ENCODE assay signal across 25 cellular contexts in genomic region chr4:4267981-4268380, GRCh38. TPM values are rescaled to one million over a fixed set of nuclear protein-coding genes. Genes with fewer than 3 reads are reported as not detected.
A peak's percentile ranks its signal among the peaks of the same experiment; 100 is the strongest.
DNase-seq lines count a peak whose midpoint lies in the region; ATAC-seq and TF ChIP-seq lines count a peak whose summit lies in the region.
"Had no signal": no experiment of that assay in that cellular context is flagged by ENCODE, and none has a peak within 500 bp of the region (broad histone marks: within the 10 kb centered on the region; RNA-seq: fewer than 3 reads in every experiment).

No MANE protein-coding gene starts in this region.

- intact Hi-C loops in spleen (cut with DNase I; ENCODE audit: low total_unique reads), result no loop called here

- peaks cover 34% of the 10 kb centered on the region for H3K36me3 Mint-ChIP-seq in activated T-cell treated with anti-CD3 and anti-CD28 coated beads, Interleukin-2, amount 50 U/mL, for 4 hours (ENCODE audit: insufficient read depth)

- no peaks in the 10 kb centered on the region; the same call in 1 of the 2 replicates for H3K9me3 ChIP-seq in SJSA1 (replicated peaks)
- H3K9me3 ChIP-seq in spleen, result no peaks in the 10 kb centered on the region
- H3K9me3 ChIP-seq: body of pancreas, suprapubic skin had no signal

- in situ Hi-C loops in GM13976 (cut with MboI; ENCODE audit: low sequenced_read_pairs, unreplicated experiment), result no loop called here

- peak overlapping the region; percentile 38 for H3K4me3 Mint-ChIP-seq in activated T-cell treated with anti-CD3 and anti-CD28 coated beads, Interleukin-2, amount 50 U/mL, for 4 hours
- H3K4me3 Mint-ChIP-seq: memory B cell had no signal

- H3K36me3 ChIP-seq in SJSA1, result peaks cover 53% of the 10 kb centered on the region
- peaks cover 0 to 62% (median 27%) of the 10 kb centered on the region in 6 donors for H3K36me3 ChIP-seq in spleen

- TF ChIP-seq POLR2A in spleen (IDR thresholded peaks at IDR 0.05), result no peak

- no peaks in the 10 kb centered on the region for H3K9me3 Mint-ChIP-seq in activated T-cell treated with anti-CD3 and anti-CD28 coated beads, Interleukin-2, amount 50 U/mL, for 4 hours
- H3K9me3 Mint-ChIP-seq: activated CD4-positive, alpha-beta T cell treated with anti-CD3 and anti-CD28 coated beads, Interleukin-2, amount 10 ng/mL, durations not matched to agents 24 days and 14 days; activated naive CD4-positive, alpha-beta T cell treated with anti-CD3 and anti-CD28 coated beads, Interleukin-2, amount 50 U/mL, for 72 hours; memory B cell; naive thymus-derived CD4-positive, alpha-beta T cell had no signal

- no peak for TF ChIP-seq CTCF in epithelial cell of esophagus (IDR thresholded peaks at IDR 0.05; ENCODE audit: insufficient read depth, low read depth, low read length, missing control alignments)
- TF ChIP-seq CTCF in spleen (IDR thresholded peaks at IDR 0.05 in 8 of 11, conservative IDR thresholded peaks at IDR 0.05 in 3 of 11), result no peak
- no peak for TF ChIP-seq CTCF in GM13976 (IDR thresholded peaks at IDR 0.05; ENCODE audit: borderline replicate concordance, control extremely low read depth, extremely low read depth, insufficient read depth, missing control alignments)

- 79 to 91% (median 80%) methylated on average over 5 of the region's 5 CpGs for WGBS in spleen, 5 donors

- no peak for ATAC-seq in activated T-cell treated with anti-CD3 and anti-CD28 coated beads, Interleukin-2, amount 50 U/mL, for 4 hours
- no peak for ATAC-seq in GM19395 (IDR thresholded peaks at IDR 0.05; ENCODE audit: unreplicated experiment)
- ATAC-seq: activated naive CD4-positive, alpha-beta T cell treated with anti-CD3 and anti-CD28 coated beads, Interleukin-2, amount 50 U/mL, for 72 hours; body of pancreas; foreskin keratinocyte; HepG2; Right ventricle myocardium inferior had no signal

- H3K27me3 Mint-ChIP-seq in activated T-cell treated with anti-CD3 and anti-CD28 coated beads, Interleukin-2, amount 50 U/mL, for 4 hours (ENCODE audit: low read depth), result no peaks in the 10 kb centered on the region
- H3K27me3 Mint-ChIP-seq: memory B cell had no signal

- H3K4me1 Mint-ChIP-seq in activated T-cell treated with anti-CD3 and anti-CD28 coated beads, Interleukin-2, amount 50 U/mL, for 4 hours (ENCODE audit: low read depth), result peaks cover 31% of the 10 kb centered on the region
- H3K4me1 Mint-ChIP-seq: memory B cell had no signal

- no peaks in the 10 kb centered on the region for H3K27me3 ChIP-seq in SJSA1 (replicated peaks)
- no peaks in the 10 kb centered on the region for H3K27me3 ChIP-seq in spleen (replicated peaks in 1 of 7)
- H3K27me3 ChIP-seq: body of pancreas, foreskin keratinocyte, suprapubic skin had no signal

- DNase-seq in activated T-cell treated with anti-CD3 and anti-CD28 coated beads, Interleukin-2, amount 50 U/mL, for 4 hours, result no peak
- DNase-seq in activated T-cell treated with anti-CD3 and anti-CD28 coated beads for 4 hours, result no peak
- DNase-seq in SJSA1 (ENCODE audit: low read depth in 1 of 2, low spot score in 2 of 2), result peak; percentile 66 to 72
- DNase-seq in epithelial cell of esophagus (ENCODE audit: low read depth), result peak; percentile 42
- no peak for DNase-seq in spleen
- DNase-seq in SW 1271 (lab: John Stamatoyannopoulos, UW), result no peak
- DNase-seq in GM13976 (ENCODE audit: low spot score), result no peak
- DNase-seq: activated CD4-positive, alpha-beta T cell treated with anti-CD3 and anti-CD28 coated beads, Interleukin-2, amount 10 ng/mL, durations not matched to agents 24 days and 14 days; body of pancreas; GM23248; islet precursor cell; naive thymus-derived CD4-positive, alpha-beta T cell; NCI-H1417; NCI-H2107; NCI-H526 had no signal

- no peak overlapping the region for H3K4me3 ChIP-seq in SJSA1
- no peak overlapping the region for H3K4me3 ChIP-seq in epithelial cell of esophagus (ENCODE audit: low read length)
- no peak overlapping the region for H3K4me3 ChIP-seq in spleen
- H3K4me3 ChIP-seq: body of pancreas, coronary artery, GM23248, suprapubic skin had no signal

- H3K4me1 ChIP-seq in SJSA1 (replicated peaks), result peaks cover 36% of the 10 kb centered on the region
- peaks cover 0 to 27% (median 0%) of the 10 kb centered on the region in 6 donors for H3K4me1 ChIP-seq in spleen
- H3K4me1 ChIP-seq: body of pancreas, suprapubic skin had no signal

- H3K27ac ChIP-seq in SJSA1, result peak overlapping the region; percentile 93
- H3K27ac ChIP-seq in spleen, result peak overlapping the region in 6 of 8 donors; percentile 1 to 88 (median 76)
- H3K27ac ChIP-seq: C4-2B, coronary artery, foreskin keratinocyte, GM23248, suprapubic skin had no signal

RNA-seq across cellular contexts. Expression of gene TMEM128, which starts 20.0 kb away (rescaled TPM):
- 10 to 100 TPM; 17.4 to 29.9 (median 28.8) TPM for total RNA-seq in activated T-cell treated with anti-CD3 and anti-CD28 coated beads, Interleukin-2, amount 50 U/mL, for 4 hours
- 50.8 and 60.2 TPM in 2 replicates for total RNA-seq in SJSA1 (2014; rRNA removed; shearing (Covaris generic))
- 10 to 100 TPM; 16.3 to 25.6 (median 21.0) TPM for total RNA-seq in spleen
- polyA plus RNA-seq in spleen, result 10 to 100 TPM; 19.0 to 25.5 (median 23.3) TPM

RNA-seq across cellular contexts. Expression of gene LYAR, which starts 22.0 kb away (rescaled TPM):
- 100 to 1,000 TPM; 114 to 129 (median 118) TPM for total RNA-seq in activated T-cell treated with anti-CD3 and anti-CD28 coated beads, Interleukin-2, amount 50 U/mL, for 4 hours
- 47.1 and 56.2 TPM in 2 replicates for total RNA-seq in SJSA1 (2014; rRNA removed; shearing (Covaris generic))
- total RNA-seq in spleen, result 10 to 100 TPM; 16.7 to 29.3 (median 23.3) TPM
- 10 to 100 TPM; 13.5 to 24.6 (median 19.3) TPM for polyA plus RNA-seq in spleen

RNA-seq across cellular contexts. Expression of gene ZBTB49, which starts 22.1 kb away (rescaled TPM):
- total RNA-seq in activated T-cell treated with anti-CD3 and anti-CD28 coated beads, Interleukin-2, amount 50 U/mL, for 4 hours, result 1 to 10 TPM; 4.5 to 6.9 (median 6.2) TPM
- 4.7 and 16.8 TPM in 2 replicates for total RNA-seq in SJSA1 (2014; rRNA removed; shearing (Covaris generic))
- 10 to 100 TPM in 6 of 7 donors, 1 to 10 TPM in 1; 5.6 to 25.4 (median 12.0) TPM for total RNA-seq in spleen
- 1 to 10 TPM; 2.7 to 5.1 (median 4.8) TPM for polyA plus RNA-seq in spleen

RNA-seq across cellular contexts. Expression of gene OTOP1, which starts 41.3 kb away (rescaled TPM):
- total RNA-seq in activated T-cell treated with anti-CD3 and anti-CD28 coated beads, Interleukin-2, amount 50 U/mL, for 4 hours, result not detected
- total RNA-seq in SJSA1 (2014; rRNA removed; shearing (Covaris generic)), result not detected in 2 replicates
- total RNA-seq in spleen, result not detected
- polyA plus RNA-seq in spleen, result not detected
- total RNA-seq: activated CD4-positive, alpha-beta T cell treated with anti-CD3 and anti-CD28 coated beads, Interleukin-2, amount 10 ng/mL, durations not matched to agents 24 days and 14 days; activated naive CD4-positive, alpha-beta T cell treated with anti-CD3 and anti-CD28 coated beads, Interleukin-2, amount 50 U/mL, for 72 hours; body of pancreas; foreskin keratinocyte; GM23248; HepG2; naive thymus-derived CD4-positive, alpha-beta T cell; Right ventricle myocardium inferior; sciatic nerve had no signal
- polyA plus RNA-seq: foreskin keratinocyte; GM23248; HepG2; naive thymus-derived CD4-positive, alpha-beta T cell had no signal

Comparison
In these comparisons a context has a peak if more than half of its experiments do, and no peak if none do; other contexts are left out.
1. DNase-seq: peak in SJSA1 (2 of 2) and epithelial cell of esophagus (single experiment); none in activated T-cell treated with anti-CD3 and anti-CD28 coated beads, Interleukin-2, amount 50 U/mL, for 4 hours (single experiment), activated T-cell treated with anti-CD3 and anti-CD28 coated beads for 4 hours (single experiment), spleen (single experiment), SW 1271 (0 of 2) and GM13976 (single experiment).